In the genomic region with DNA sequence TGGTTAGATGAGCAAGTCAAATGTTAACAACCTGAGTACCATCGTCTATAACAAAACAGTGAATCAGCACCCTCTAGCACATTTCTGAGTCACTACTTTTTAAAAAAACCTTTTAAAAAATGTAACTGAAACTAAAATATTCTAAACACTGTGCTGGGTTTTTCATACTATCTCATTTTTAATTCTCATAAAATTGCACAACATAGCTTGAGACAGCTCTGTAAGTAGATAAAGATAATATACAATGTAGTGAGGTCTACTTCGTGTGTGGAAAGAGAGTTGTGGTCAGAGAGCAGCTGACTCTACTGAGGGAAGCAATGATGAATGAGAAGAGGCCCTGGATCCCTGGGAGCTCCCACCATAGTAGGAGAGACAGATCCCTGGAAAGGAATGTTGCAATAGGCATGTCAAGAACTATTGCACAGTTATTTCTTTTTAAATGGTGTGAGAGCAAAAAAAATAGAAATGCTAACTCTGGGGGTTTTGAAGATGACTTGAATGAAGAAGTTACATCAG, we compare ENCODE assay signal across 13 cellular contexts. TPM values are rescaled to one million over a fixed set of nuclear protein-coding genes. Genes with fewer than 3 reads are reported as not detected.
DNase-seq lines count a peak whose midpoint lies in the region; ATAC-seq and TF ChIP-seq lines count a peak whose summit lies in the region.
"Had no signal": no experiment of that assay in that cellular context is flagged by ENCODE, and none has a peak within 500 bp of the region (broad histone marks: within the 10 kb centered on the region; RNA-seq: fewer than 3 reads in every experiment).

No MANE protein-coding gene starts in this region.

- no peak overlapping the region for H3K27ac Mint-ChIP-seq in stimulated activated naive CD8-positive, alpha-beta T cell treated with anti-CD3 and anti-CD28 coated beads, Interleukin-15, amount 100 ng/mL, for 72 hours
- H3K27ac Mint-ChIP-seq: B cell had no signal

- no peaks in the 10 kb centered on the region for H3K9me3 ChIP-seq in RWPE2 (ENCODE audit: severe bottlenecking)

- peak; percentile 57 for DNase-seq in SIG-M5 treated with dmso at 0.1 percent for 504 hours (lab: John Stamatoyannopoulos, UW; ENCODE audit: unreplicated experiment)
- no peak for DNase-seq in SIG-M5 (lab: John Stamatoyannopoulos, UW)
- DNase-seq in RWPE2 (ENCODE audit: low spot score) = no peak
- DNase-seq in fibroblast of villous mesenchyme (ENCODE audit: low read depth) = peak; percentile 100
- no peak for DNase-seq in stimulated activated naive CD8-positive, alpha-beta T cell treated with anti-CD3 and anti-CD28 coated beads, Interleukin-15, amount 100 ng/mL, for 72 hours
- DNase-seq in NCI-H526 (lab: John Stamatoyannopoulos, UW) = no peak
- DNase-seq: effector CD8-positive, alpha-beta T cell; substantia nigra had no signal

- ATAC-seq in RWPE2 (ENCODE audit: low read depth) (peak; percentile 67), HG03280 (IDR thresholded peaks at IDR 0.05; ENCODE audit: unreplicated experiment) (no peak), HG02852 (IDR thresholded peaks at IDR 0.05; ENCODE audit: unreplicated experiment) (no peak)
- peak; percentile 24 for ATAC-seq in stimulated activated naive CD8-positive, alpha-beta T cell treated with anti-CD3 and anti-CD28 coated beads, Interleukin-15, amount 100 ng/mL, for 72 hours

- H3K4me1 ChIP-seq in RWPE2 (ENCODE audit: insufficient read depth, poor library complexity, severe bottlenecking) = peaks cover 34% of the 10 kb centered on the region

- H3K36me3 ChIP-seq in RWPE2 (ENCODE audit: low read depth) = no peaks in the 10 kb centered on the region

- H3K27me3 Mint-ChIP-seq in stimulated activated naive CD8-positive, alpha-beta T cell treated with anti-CD3 and anti-CD28 coated beads, Interleukin-15, amount 100 ng/mL, for 72 hours = peaks cover 28% of the 10 kb centered on the region
- H3K27me3 Mint-ChIP-seq: B cell had no signal

- H3K4me3 Mint-ChIP-seq in stimulated activated naive CD8-positive, alpha-beta T cell treated with anti-CD3 and anti-CD28 coated beads, Interleukin-15, amount 100 ng/mL, for 72 hours = no peak overlapping the region
- H3K4me3 Mint-ChIP-seq: B cell had no signal

- TF ChIP-seq CTCF in RWPE2 (IDR thresholded peaks at IDR 0.05; ENCODE audit: poor library complexity, severe bottlenecking) (peak; percentile 39), fibroblast of villous mesenchyme (IDR thresholded peaks at IDR 0.05; ENCODE audit: insufficient read depth, low read depth, low read length) (no peak)

- H3K4me3 ChIP-seq in RWPE2 (ENCODE audit: severe bottlenecking) (no peak overlapping the region), fibroblast of villous mesenchyme (ENCODE audit: low read depth, low read length) (no peak overlapping the region)

- H3K27me3 ChIP-seq in RWPE2 (ENCODE audit: insufficient read depth, poor library complexity, severe bottlenecking) = no peaks in the 10 kb centered on the region

- H3K27ac ChIP-seq in RWPE2 (ENCODE audit: poor library complexity, severe bottlenecking) = peak overlapping the region; percentile 61
- H3K27ac ChIP-seq: KMS-11, VCaP had no signal

- no peaks in the 10 kb centered on the region for H3K9me3 Mint-ChIP-seq in stimulated activated naive CD8-positive, alpha-beta T cell treated with anti-CD3 and anti-CD28 coated beads, Interleukin-15, amount 100 ng/mL, for 72 hours

- H3K4me1 Mint-ChIP-seq in stimulated activated naive CD8-positive, alpha-beta T cell treated with anti-CD3 and anti-CD28 coated beads, Interleukin-15, amount 100 ng/mL, for 72 hours = peaks cover 19% of the 10 kb centered on the region

RNA-seq across cellular contexts. Expression of a gene that starts 13.6 kb away (rescaled TPM):
- 0.32 TPM in 1 of 2 replicates, not detected in the other for total RNA-seq in fibroblast of villous mesenchyme

Comparison
In these comparisons a context has a peak if more than half of its experiments do, and no peak if none do; other contexts are left out.
1. DNase-seq: peak in SIG-M5 treated with dmso at 0.1 percent for 504 hours (single experiment) and fibroblast of villous mesenchyme (single experiment); none in SIG-M5 (single experiment), RWPE2 (single experiment), stimulated activated naive CD8-positive, alpha-beta T cell treated with anti-CD3 and anti-CD28 coated beads, Interleukin-15, amount 100 ng/mL, for 72 hours (0 of 2) and NCI-H526 (0 of 2).
2. ATAC-seq: peak in RWPE2 (single experiment) and stimulated activated naive CD8-positive, alpha-beta T cell treated with anti-CD3 and anti-CD28 coated beads, Interleukin-15, amount 100 ng/mL, for 72 hours (single experiment); none in HG03280 (single experiment) and HG02852 (single experiment).